Comparison of ENCODE assay signal across 8 cellular contexts in the genomic region with DNA sequence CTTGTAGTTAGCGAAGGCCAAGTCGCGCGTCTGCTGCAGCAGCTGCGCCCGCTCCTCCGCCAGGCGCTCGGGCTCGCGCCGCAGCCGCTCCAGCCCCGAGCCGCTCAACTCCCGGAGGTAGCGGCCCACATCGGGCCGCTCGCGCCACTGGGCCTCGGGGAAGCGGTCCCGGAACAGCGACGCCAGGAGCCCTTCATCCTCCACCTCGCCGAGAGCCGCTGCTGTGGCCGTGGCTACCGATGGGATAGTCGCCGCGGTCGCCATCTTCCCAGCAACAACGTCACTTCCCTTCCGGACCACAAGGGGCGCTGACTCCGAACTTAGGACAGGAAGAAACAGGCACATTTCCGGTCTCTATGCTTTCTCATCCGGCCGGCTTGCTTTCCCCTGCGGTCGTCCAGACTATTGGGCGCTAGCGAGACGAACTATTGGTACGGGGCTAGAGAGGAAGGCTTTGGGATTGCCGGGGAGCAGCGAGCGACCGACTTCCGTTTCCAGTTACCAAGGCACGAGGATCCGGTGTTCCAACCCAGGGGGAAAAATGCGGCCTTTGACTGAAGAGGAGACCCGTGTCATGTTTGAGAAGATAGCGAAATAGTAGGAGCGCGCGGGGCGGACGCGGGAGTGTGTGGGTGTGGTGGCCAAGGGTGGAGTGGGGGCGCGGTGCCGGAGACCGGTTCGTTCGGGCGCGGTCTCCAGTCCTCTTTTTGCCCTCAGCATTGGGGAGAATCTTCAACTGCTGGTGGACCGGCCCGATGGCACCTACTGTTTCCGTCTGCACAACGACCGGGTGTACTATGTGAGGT. TPM values are rescaled to one million over a fixed set of nuclear protein-coding genes. Genes with fewer than 3 reads are reported as not detected.
DNase-seq lines count a peak whose midpoint lies in the region; ATAC-seq and TF ChIP-seq lines count a peak whose summit lies in the region.

A gene with protein sequence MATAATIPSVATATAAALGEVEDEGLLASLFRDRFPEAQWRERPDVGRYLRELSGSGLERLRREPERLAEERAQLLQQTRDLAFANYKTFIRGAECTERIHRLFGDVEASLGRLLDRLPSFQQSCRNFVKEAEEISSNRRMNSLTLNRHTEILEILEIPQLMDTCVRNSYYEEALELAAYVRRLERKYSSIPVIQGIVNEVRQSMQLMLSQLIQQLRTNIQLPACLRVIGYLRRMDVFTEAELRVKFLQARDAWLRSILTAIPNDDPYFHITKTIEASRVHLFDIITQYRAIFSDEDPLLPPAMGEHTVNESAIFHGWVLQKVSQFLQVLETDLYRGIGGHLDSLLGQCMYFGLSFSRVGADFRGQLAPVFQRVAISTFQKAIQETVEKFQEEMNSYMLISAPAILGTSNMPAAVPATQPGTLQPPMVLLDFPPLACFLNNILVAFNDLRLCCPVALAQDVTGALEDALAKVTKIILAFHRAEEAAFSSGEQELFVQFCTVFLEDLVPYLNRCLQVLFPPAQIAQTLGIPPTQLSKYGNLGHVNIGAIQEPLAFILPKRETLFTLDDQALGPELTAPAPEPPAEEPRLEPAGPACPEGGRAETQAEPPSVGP (minus strand): TSS at position 276 of the 806 bp plus-strand sequence. CDS start 12 bp downstream, at position 264.
A gene (plus strand): TSS at position 484 of the 806 bp plus-strand sequence. CDS start 58 bp downstream, at position 542.

- peak; percentile 80 for ATAC-seq in GM18873 (IDR thresholded peaks at IDR 0.05; ENCODE audit: low FRiP score, unreplicated experiment)
- peak; percentile 83 for ATAC-seq in HG03139 (IDR thresholded peaks at IDR 0.05; ENCODE audit: unreplicated experiment)

- TF ChIP-seq CTCF in WERI-Rb-1 (IDR thresholded peaks at IDR 0.05; ENCODE audit: low read depth, low read length) (peak; percentile 79), mammary epithelial cell (conservative IDR thresholded peaks at IDR 0.05 in 1 of 2, IDR thresholded peaks at IDR 0.05 in 1 of 2; ENCODE audit: extremely low read depth in 1 of 2, insufficient read depth in 1 of 2, low read depth in 1 of 2, low read length in 2 of 2) (peak; percentile 78 to 85)

- H3K27me3 ChIP-seq in WERI-Rb-1 (ENCODE audit: insufficient read depth, low read depth, severe bottlenecking) (no peaks in the 10 kb centered on the region), mammary epithelial cell (ENCODE audit: insufficient read depth, low read length) (no peaks in the 10 kb centered on the region), iPS-20b (ENCODE audit: insufficient read depth, low read length) (no peaks in the 10 kb centered on the region)

- H3K9me3 ChIP-seq in WERI-Rb-1 (ENCODE audit: severe bottlenecking) (no peaks in the 10 kb centered on the region), mammary epithelial cell (replicated peaks; ENCODE audit: insufficient read depth, low read length) (no peaks in the 10 kb centered on the region), iPS-20b (ENCODE audit: insufficient read depth, low read depth, low read length) (no peaks in the 10 kb centered on the region)

- peak within 1 kb of the TSS; percentile 55 for H3K4me3 ChIP-seq in WERI-Rb-1 (ENCODE audit: low read depth, low read length)
- H3K4me3 ChIP-seq in mammary epithelial cell (replicated peaks in 1 of 3; ENCODE audit: insufficient read depth in 1 of 3, low read depth in 2 of 3, low read length in 3 of 3) = peak within 1 kb of the TSS; percentile 85 to 92 (median 86)
- peak within 1 kb of the TSS; percentile 83 for H3K4me3 ChIP-seq in iPS-20b (ENCODE audit: low read length)
- peak within 1 kb of the TSS; percentile 58 to 96 (median 85) for H3K4me3 ChIP-seq in skin epidermis

- H3K4me2 ChIP-seq in mammary epithelial cell (ENCODE audit: insufficient read depth, low read depth, low read length) = peak within 1 kb of the TSS; percentile 89

- H3K27ac ChIP-seq in WERI-Rb-1 (peak within 1 kb of the TSS; percentile 95), mammary epithelial cell (ENCODE audit: insufficient read depth, low read depth, low read length) (peak within 1 kb of the TSS; percentile 82), iPS-20b (ENCODE audit: low read length) (peak within 1 kb of the TSS; percentile 89), skin epidermis (peak within 1 kb of the TSS; percentile 71 to 97 (median 89))

- H3K36me3 ChIP-seq in WERI-Rb-1 = peaks cover 61% of the 10 kb centered on the region
- H3K36me3 ChIP-seq in mammary epithelial cell (ENCODE audit: insufficient read depth, low read length) = peaks cover 22% of the 10 kb centered on the region
- peaks cover 62% of the 10 kb centered on the region for H3K36me3 ChIP-seq in iPS-20b (ENCODE audit: insufficient read depth, low read depth, low read length)

- intact Hi-C loops in mammary epithelial cell (cut with micrococcal nuclease) = loop anchor here (1.0 kb wide), 3 partner anchors 9 to 140 kb away; a partner anchor contains a TSS

- H4K20me1 ChIP-seq in mammary epithelial cell (ENCODE audit: insufficient read depth, low read length) = no peaks in the 10 kb centered on the region

- CTCF ChIA-PET in mammary epithelial cell (lab: Charles Lee; ENCODE audit: low non-redundant PET) = no interaction called here

- BruUV-seq in mammary epithelial cell (replicated peaks; lab: Mats Ljungman, UMichigan) = TSS peak; percentile 59

- H3K4me1 ChIP-seq in mammary epithelial cell (ENCODE audit: insufficient read depth, low read length) = peaks cover 17% of the 10 kb centered on the region
- peaks cover 6% of the 10 kb centered on the region; the same call in 1 of the 2 replicates for H3K4me1 ChIP-seq in iPS-20b (ENCODE audit: insufficient read depth, low read length)

- in situ Hi-C loops in mammary epithelial cell (cut with MboI; ENCODE audit: low sequenced_read_pairs in 2 of 2) = no loop called here

- peaks cover 85% of the 10 kb centered on the region for H3K79me2 ChIP-seq in mammary epithelial cell (ENCODE audit: insufficient read depth, low read length)

- DNase-seq in AG08395 (ENCODE audit: low spot score) = peak; percentile 97
- DNase-seq in NCI-H2227 (lab: John Stamatoyannopoulos, UW; ENCODE audit: unreplicated experiment) = peak; percentile 97
- DNase-seq in WERI-Rb-1 = peak; percentile 97
- peak; percentile 98 for DNase-seq in mammary epithelial cell

- dilution Hi-C loops in mammary epithelial cell (cut with HindIII; ENCODE audit: low sequenced_read_pairs) = no loop called here

- H2AFZ ChIP-seq in mammary epithelial cell (ENCODE audit: low read depth, low read length) = peak within 1 kb of the TSS; percentile 95

- H3K9ac ChIP-seq in mammary epithelial cell (ENCODE audit: insufficient read depth, low read length) = peak within 1 kb of the TSS; percentile 92
- H3K9ac ChIP-seq in iPS-20b (ENCODE audit: low read depth, low read length) = peak within 1 kb of the TSS; percentile 88

- WGBS in mammary epithelial cell (ENCODE audit: low coverage, missing lambda C conversion rate) = 2% methylated on average over 28 of the region's 77 CpGs

RNA-seq across cellular contexts. Expression of the first gene that starts in this region (rescaled TPM):
- total RNA-seq in mammary epithelial cell = 10 to 100 TPM; 24.3 to 32.7 TPM
- polyA plus RNA-seq in mammary epithelial cell = 25.8 TPM
- 26.5 TPM for polyA minus RNA-seq in mammary epithelial cell

RNA-seq across cellular contexts. Expression of the second gene that starts in this region (rescaled TPM):
- total RNA-seq in mammary epithelial cell = 10 to 100 TPM; 24.8 to 43.2 TPM
- polyA plus RNA-seq in mammary epithelial cell = 19.7 TPM
- polyA minus RNA-seq in mammary epithelial cell = 52.6 TPM

Comparison
In these comparisons a context has a peak if more than half of its experiments do, and no peak if none do; other contexts are left out.
1. Peak in every context shown above with its lines: DNase-seq, ATAC-seq, H3K4me3 ChIP-seq and H3K27ac ChIP-seq.